21 cellular contexts compared by ENCODE assay signal in genomic region chr3:89533320-89533719, GRCh38.
DNase-seq lines count a peak whose midpoint lies in the region; ATAC-seq and TF ChIP-seq lines count a peak whose summit lies in the region.
"Had no signal": no experiment of that assay in that cellular context is flagged by ENCODE, and none has a peak within 500 bp of the region (broad histone marks: within the 10 kb centered on the region; RNA-seq: fewer than 3 reads in every experiment).

No MANE protein-coding gene starts in this region.

- H3K27me3 ChIP-seq in DND-41 (ENCODE audit: insufficient read depth, low read length, poor library complexity) (no peaks in the 10 kb centered on the region), osteoblast (ENCODE audit: insufficient read depth, low read length) (no peaks in the 10 kb centered on the region)
- H3K27me3 ChIP-seq: BLaER1 treated with 17β-estradiol and CSF1 and Interleukin-3, amounts not matched to agents 10 nM and 100 nM had no signal

- DNase-seq in DND-41 (no peak), foreskin melanocyte (peak; percentile 29), osteoblast (ENCODE audit: insufficient read length, low spot score, missing footprints) (peak; percentile 39), retina (peak; percentile 27), NK-92 (lab: John Stamatoyannopoulos, UW; ENCODE audit: unreplicated experiment) (no peak), endothelial cell (ENCODE audit: low spot score) (no peak), globus pallidus (ENCODE audit: low spot score) (no peak)
- DNase-seq: AML-193; Caco-2; Calu3; CD4-positive, alpha-beta T cell; CD8-positive, alpha-beta T cell; DMS79 treated with DMSO at 0.1 percent for 48 hours; EL; GDM1 had no signal

- H3K27ac Mint-ChIP-seq in endothelial cell (ENCODE audit: unreplicated experiment), result no peak overlapping the region
- H3K27ac Mint-ChIP-seq: B cell; CD4-positive, alpha-beta T cell; CD8-positive, alpha-beta T cell had no signal

- H3K27me3 Mint-ChIP-seq in endothelial cell (ENCODE audit: unreplicated experiment), result peaks cover 2% of the 10 kb centered on the region
- H3K27me3 Mint-ChIP-seq: B cell; CD4-positive, alpha-beta T cell had no signal

- H3K79me2 ChIP-seq in DND-41 (ENCODE audit: insufficient read depth, low read length), result no peaks in the 10 kb centered on the region
- no peaks in the 10 kb centered on the region for H3K79me2 ChIP-seq in osteoblast (ENCODE audit: insufficient read depth, low read length)

- no peaks in the 10 kb centered on the region for H3K4me1 Mint-ChIP-seq in endothelial cell (ENCODE audit: unreplicated experiment)
- H3K4me1 Mint-ChIP-seq: B cell had no signal

- H3K4me3 ChIP-seq in DND-41 (ENCODE audit: low read depth in 1 of 2, low read length in 2 of 2) (no peak overlapping the region), osteoblast (ENCODE audit: insufficient read depth, low read length) (no peak overlapping the region)
- H3K4me3 ChIP-seq: A549; BLaER1 treated with 17β-estradiol and CSF1 and Interleukin-3, amounts not matched to agents 10 nM and 100 nM; GM12878 had no signal

- H3K4me1 ChIP-seq in DND-41 (ENCODE audit: insufficient read depth, low read length), result no peaks in the 10 kb centered on the region
- H3K4me1 ChIP-seq in osteoblast (ENCODE audit: insufficient read depth, low read length), result no peaks in the 10 kb centered on the region
- H3K4me1 ChIP-seq: A549; BLaER1 treated with 17β-estradiol and CSF1 and Interleukin-3, amounts not matched to agents 10 nM and 100 nM; Caco-2 had no signal

- H3K36me3 Mint-ChIP-seq in endothelial cell (ENCODE audit: low read depth, unreplicated experiment), result no peaks in the 10 kb centered on the region
- H3K36me3 Mint-ChIP-seq: CD8-positive, alpha-beta T cell had no signal

- H3K27ac ChIP-seq in DND-41 (ENCODE audit: low read length) (no peak overlapping the region), osteoblast (ENCODE audit: low read depth, low read length) (no peak overlapping the region)
- H3K27ac ChIP-seq: 22Rv1; A549; BLaER1 treated with 17β-estradiol and CSF1 and Interleukin-3, amounts not matched to agents 10 nM and 100 nM; C4-2B had no signal

- no peak for ATAC-seq in DND-41 (ENCODE audit: insufficient read depth, low read depth)
- ATAC-seq: A549; CD8-positive, alpha-beta T cell; GM12878 had no signal

- TF ChIP-seq CTCF in DND-41 (IDR thresholded peaks at IDR 0.05; ENCODE audit: borderline replicate concordance, extremely low read depth, low read length, poor library complexity, severe bottlenecking) (no peak), osteoblast (IDR thresholded peaks at IDR 0.05; ENCODE audit: extremely low read depth, low read depth, low read length) (no peak), endothelial cell (IDR thresholded peaks at IDR 0.05; ENCODE audit: unreplicated experiment) (no peak)

- H3K9me3 ChIP-seq in DND-41 (ENCODE audit: insufficient read depth, low read length, severe bottlenecking) (no peaks in the 10 kb centered on the region), osteoblast (ENCODE audit: low read depth, low read length) (no peaks in the 10 kb centered on the region)
- H3K9me3 ChIP-seq: A549; BLaER1 treated with 17β-estradiol and CSF1 and Interleukin-3, amounts not matched to agents 10 nM and 100 nM; Caco-2 had no signal

- H3K9me3 Mint-ChIP-seq in endothelial cell (ENCODE audit: unreplicated experiment), result no peaks in the 10 kb centered on the region

- H3K36me3 ChIP-seq in DND-41 (ENCODE audit: insufficient read depth, low read length) (no peaks in the 10 kb centered on the region), osteoblast (ENCODE audit: insufficient read depth, low read length) (no peaks in the 10 kb centered on the region)
- H3K36me3 ChIP-seq: BLaER1 treated with 17β-estradiol and CSF1 and Interleukin-3, amounts not matched to agents 10 nM and 100 nM had no signal

- H3K9ac ChIP-seq in DND-41 (ENCODE audit: low read depth, low read length), result no peak overlapping the region
- H3K9ac ChIP-seq: BLaER1 treated with 17β-estradiol and CSF1 and Interleukin-3, amounts not matched to agents 10 nM and 100 nM had no signal

- no peak overlapping the region for H3K4me3 Mint-ChIP-seq in endothelial cell (ENCODE audit: unreplicated experiment)
- H3K4me3 Mint-ChIP-seq: B cell; CD4-positive, alpha-beta T cell; CD8-positive, alpha-beta T cell had no signal

- H2AFZ ChIP-seq in DND-41 (ENCODE audit: low read depth, low read length) (peak overlapping the region; percentile 32; the same call in 1 of the 2 replicates), osteoblast (ENCODE audit: low read length) (no peak overlapping the region)

- H3K4me2 ChIP-seq in DND-41 (ENCODE audit: insufficient read depth, low read length) (no peak overlapping the region), osteoblast (ENCODE audit: insufficient read depth, low read length) (no peak overlapping the region)
- H3K4me2 ChIP-seq: A549; BLaER1 treated with 17β-estradiol and CSF1 and Interleukin-3, amounts not matched to agents 10 nM and 100 nM had no signal

- H4K20me1 ChIP-seq in DND-41 (ENCODE audit: insufficient read depth, low read length) (no peaks in the 10 kb centered on the region), osteoblast (ENCODE audit: insufficient read depth, low read length) (no peaks in the 10 kb centered on the region)
- H4K20me1 ChIP-seq: BLaER1 treated with 17β-estradiol and CSF1 and Interleukin-3, amounts not matched to agents 10 nM and 100 nM had no signal

Comparison
In these comparisons a context has a peak if more than half of its experiments do, and no peak if none do; other contexts are left out.
1. DNase-seq: peak in foreskin melanocyte (single experiment), osteoblast (single experiment) and retina (single experiment); none in DND-41 (single experiment), NK-92 (single experiment), endothelial cell (single experiment) and globus pallidus (single experiment).